ENCODE assay signal across 1 cellular context in the genomic region with DNA sequence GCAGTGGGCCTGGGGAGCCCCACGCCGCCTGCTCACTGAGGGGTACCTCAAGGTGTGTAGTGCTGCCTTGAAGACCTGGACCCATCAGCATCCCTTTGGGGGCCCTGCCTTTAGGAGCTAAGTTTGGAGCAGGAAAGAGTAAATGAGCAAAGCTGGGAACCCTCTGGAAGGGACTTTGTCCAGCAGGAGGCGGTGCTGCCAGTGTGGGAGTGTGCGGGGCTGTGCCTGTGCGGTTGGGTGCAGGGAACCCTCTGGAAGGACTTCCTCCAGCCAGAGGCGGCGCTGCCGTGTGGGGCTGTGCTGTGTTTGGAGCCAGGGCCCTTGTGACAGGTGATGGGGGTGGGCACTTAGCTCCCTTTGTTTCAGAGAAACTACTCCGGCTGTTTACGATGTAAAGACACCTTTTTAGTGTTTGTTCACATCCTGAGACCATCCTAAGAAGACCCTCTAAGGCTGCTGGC.
TF ChIP-seq lines count a peak whose summit lies in the region.

No MANE protein-coding gene starts in this region.

TF ChIP-seq in H1, 55 proteins besides CTCF, POLR2A, EP300 and RAD21:
- peak; percentile 81; the same call in 1 of the 2 replicates for TF ChIP-seq SP4 (IDR thresholded peaks at IDR 0.05; ENCODE audit: low read length)
- TF ChIP-seq SP1 (IDR thresholded peaks at IDR 0.05; ENCODE audit: low read depth, low read length) = 0 out of 2 replicates have a peak, but pooled peaks have one; percentile 39
- TF ChIP-seq BRCA1 (IDR thresholded peaks at IDR 0.05; ENCODE audit: low read depth, low read length) = no peak
- TF ChIP-seq SP2 (IDR thresholded peaks at IDR 0.05; ENCODE audit: low read length) = no peak
- TF ChIP-seq RXRA (IDR thresholded peaks at IDR 0.05; ENCODE audit: insufficient read depth, low read depth, low read length) = no peak
- 0 out of 2 replicates have a peak, but pooled peaks have one; percentile 30 for TF ChIP-seq YY1 (IDR thresholded peaks at IDR 0.05; ENCODE audit: low read depth, low read length)
- 0 out of 2 replicates have a peak, but pooled peaks have one; percentile 23 for TF ChIP-seq SRF (IDR thresholded peaks at IDR 0.05; ENCODE audit: low read depth, low read length)
- TF ChIP-seq ASH2L (IDR thresholded peaks at IDR 0.05; ENCODE audit: low read length) = peak; percentile 64
- TF ChIP-seq SIRT6 (IDR thresholded peaks at IDR 0.05; ENCODE audit: low read length) = no peak
- peak; percentile 61 for TF ChIP-seq CREB1 (IDR thresholded peaks at IDR 0.05)
- 0 out of 2 replicates have a peak, but pooled peaks have one; percentile 29 for TF ChIP-seq BACH1 (IDR thresholded peaks at IDR 0.05; ENCODE audit: low read length)
- peak; percentile 36 for TF ChIP-seq TAF7 (optimal IDR thresholded peaks at IDR 0.05; ENCODE audit: borderline replicate concordance, low read depth, low read length)
- 0 out of 4 replicates have a peak, but pooled peaks of 1 of the 2 experiments have one; percentile 59 for TF ChIP-seq SIN3A (conservative IDR thresholded peaks at IDR 0.05 in 1 of 2, IDR thresholded peaks at IDR 0.05 in 1 of 2; ENCODE audit: low read depth in 1 of 2, low read length in 2 of 2)
- peak; percentile 74; the same call in 1 of the 2 replicates for TF ChIP-seq GABPA (IDR thresholded peaks at IDR 0.05; ENCODE audit: borderline replicate concordance, insufficient read depth, low read length)
